In the genomic region with DNA sequence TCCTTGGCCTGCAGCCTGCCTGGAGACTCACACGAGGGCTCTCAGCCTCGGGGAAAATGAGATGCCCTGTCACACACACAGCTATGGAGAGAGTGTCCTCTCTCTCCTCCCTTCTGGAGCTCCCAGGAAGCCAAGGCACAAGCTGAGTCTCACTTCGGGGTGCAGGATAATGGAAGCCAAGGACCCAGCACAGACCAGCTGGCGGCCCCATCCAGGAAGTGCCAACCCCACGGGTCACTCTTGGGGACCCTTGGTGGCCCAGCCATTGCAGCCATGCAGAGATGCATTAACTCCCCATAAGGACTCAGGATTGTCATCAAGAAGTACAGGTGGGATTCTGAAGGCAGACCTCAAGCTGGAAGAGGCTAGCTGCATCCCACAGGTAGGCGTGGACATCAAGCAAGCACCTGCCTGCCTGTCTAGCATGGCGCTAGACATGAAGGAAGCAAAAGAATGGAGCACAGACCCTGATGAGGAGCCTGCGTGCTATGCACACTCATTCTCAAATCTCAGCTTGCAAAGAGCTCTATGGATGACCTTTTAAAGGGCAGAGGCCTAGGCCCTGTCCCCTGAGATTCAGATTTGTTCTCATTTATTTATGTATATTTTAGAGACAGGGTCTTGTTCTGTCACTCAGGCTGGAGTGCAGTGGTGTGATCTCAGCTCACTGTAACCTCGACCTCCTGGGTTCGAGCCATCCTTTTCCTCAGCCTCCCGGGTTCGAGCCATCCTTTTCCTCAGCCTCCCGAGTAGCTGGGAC, we compare ENCODE assay signal across 21 cellular contexts. TPM values are rescaled to one million over a fixed set of nuclear protein-coding genes. Genes with fewer than 3 reads are reported as not detected.
DNase-seq lines count a peak whose midpoint lies in the region; TF ChIP-seq lines count a peak whose summit lies in the region.
"Had no signal": no experiment of that assay in that cellular context is flagged by ENCODE, and none has a peak within 500 bp of the region (broad histone marks: within the 10 kb centered on the region; RNA-seq: fewer than 3 reads in every experiment).

No MANE protein-coding gene starts in this region.

- H2BK15ac ChIP-seq in mesenchymal stem cell (ENCODE audit: low read depth, poor library complexity, severe bottlenecking) = peak overlapping the region; percentile 33

- WGBS in mesenchymal stem cell = 95% methylated on average over 11 of the region's 13 CpGs

- H3K4ac ChIP-seq in mesenchymal stem cell (ENCODE audit: low read depth in 1 of 2, low read length in 2 of 2) = no peak overlapping the region

- no peak overlapping the region for H2AK5ac ChIP-seq in mesenchymal stem cell (ENCODE audit: low read length, severe bottlenecking)

- H3K36me3 ChIP-seq in mesenchymal stem cell (ENCODE audit: control insufficient read depth in 1 of 2, insufficient read depth in 2 of 2, low read depth in 1 of 2, low read length in 2 of 2) (no peaks in the 10 kb centered on the region), uterus (no peaks in the 10 kb centered on the region)
- H3K36me3 ChIP-seq: MG63 had no signal

- H3K27me3 ChIP-seq in dorsolateral prefrontal cortex = no peaks in the 10 kb centered on the region
- H3K27me3 ChIP-seq in mesenchymal stem cell (ENCODE audit: control insufficient read depth in 1 of 2, insufficient read depth in 1 of 2, low read length in 2 of 2) = no peaks in the 10 kb centered on the region
- no peaks in the 10 kb centered on the region for H3K27me3 ChIP-seq in uterus
- H3K27me3 ChIP-seq: MG63 had no signal

- no peak for TF ChIP-seq POLR2A in uterus (IDR thresholded peaks at IDR 0.05)

- H3K27ac ChIP-seq in dorsolateral prefrontal cortex (peak overlapping the region in 39 of 59 donors; percentile 7 to 79 (median 47)), mesenchymal stem cell (ENCODE audit: low read length, poor library complexity, severe bottlenecking) (no peak overlapping the region), uterus (no peak overlapping the region)
- H3K27ac ChIP-seq: 22Rv1 had no signal

- peak overlapping the region in 1 of 2 experiments; percentile 38 for H3K18ac ChIP-seq in mesenchymal stem cell (ENCODE audit: low read depth in 1 of 2, low read length in 2 of 2)

- TF ChIP-seq CTCF in dorsolateral prefrontal cortex (IDR thresholded peaks at IDR 0.05 in 54 of 56, conservative IDR thresholded peaks at IDR 0.05 in 2 of 56; ENCODE audit: low read depth in 1 of 56, partially characterized antibody in 56 of 56) (no peak), uterus (IDR thresholded peaks at IDR 0.05) (no peak)

- H3K9me3 ChIP-seq in mesenchymal stem cell (ENCODE audit: control insufficient read depth, low read length) = no peaks in the 10 kb centered on the region
- H3K9me3 ChIP-seq in uterus = no peaks in the 10 kb centered on the region
- H3K9me3 ChIP-seq: MG63 had no signal

- no peak overlapping the region for H4K91ac ChIP-seq in mesenchymal stem cell (ENCODE audit: low read length)

- H2BK120ac ChIP-seq in mesenchymal stem cell (ENCODE audit: low read depth, low read length) = no peak overlapping the region

- no peak overlapping the region for H4K8ac ChIP-seq in mesenchymal stem cell (ENCODE audit: low read length)

- no peak overlapping the region for H3K23ac ChIP-seq in mesenchymal stem cell (ENCODE audit: low read length in 2 of 2)

- H3K9ac ChIP-seq in mesenchymal stem cell (ENCODE audit: low read length) = no peak overlapping the region

- H2BK5ac ChIP-seq in mesenchymal stem cell (ENCODE audit: low read depth, low read length, poor library complexity, severe bottlenecking) = no peak overlapping the region

- H3K4me3 ChIP-seq in dorsolateral prefrontal cortex (no peak overlapping the region), mesenchymal stem cell (ENCODE audit: insufficient read depth in 1 of 2, low read depth in 1 of 2, low read length in 2 of 2) (no peak overlapping the region), uterus (no peak overlapping the region)
- H3K4me3 ChIP-seq: GM23338, MG63 had no signal

- peak; percentile 35 for DNase-seq in activated CD8-positive, alpha-beta memory T cell treated with anti-CD3 and anti-CD28 coated beads, Interleukin-2, amount 50 U/mL, for 48 hours
- no peak for DNase-seq in activated CD8-positive, alpha-beta memory T cell treated with anti-CD3 and anti-CD28 coated beads for 24 hours
- DNase-seq in dorsolateral prefrontal cortex = no peak
- DNase-seq in mesenchymal stem cell = no peak
- peak; percentile 10 for DNase-seq in uterus
- no peak for DNase-seq in NCI-H69 (lab: John Stamatoyannopoulos, UW)
- DNase-seq in HT-29 (ENCODE audit: low spot score) = no peak
- DNase-seq in LoVo (ENCODE audit: low spot score) = no peak
- DNase-seq: C1 segment of cervical spinal cord; Calu3; CD8-positive, alpha-beta memory T cell; DMS153; Karpas-422; MG63; NCI-H1417 treated with DMSO at 0.1 percent for 48 hours; NCI-H187 treated with DMSO at 0.1 percent for 48 hours; NCI-H2227 treated with DMSO at 0.1 percent for 48 hours; NCI-H748 treated with DMSO at 0.1 percent for 48 hours; NK-92 treated with Interleukin-12 subunit alpha and Interleukin-12 subunit beta, amount 100 ng/mL, for 24 hours had no signal

- H3K79me1 ChIP-seq in mesenchymal stem cell (replicated peaks; ENCODE audit: low read length, poor library complexity, severe bottlenecking) = no peaks in the 10 kb centered on the region

- intact Hi-C loops in dorsolateral prefrontal cortex (cut with DNase I) (loop anchor here in 1 of 2 donors (5.0 kb wide), 1 partner anchor 37 kb away; no protein-coding TSS in a partner anchor), uterus (cut with DNase I; ENCODE audit: low total_unique reads) (no loop called here)

- peaks cover 3% of the 10 kb centered on the region for H3K4me1 ChIP-seq in mesenchymal stem cell (ENCODE audit: control insufficient read depth, insufficient read depth, low read depth, low read length)
- no peaks in the 10 kb centered on the region for H3K4me1 ChIP-seq in uterus

- no peak overlapping the region for H2AFZ ChIP-seq in mesenchymal stem cell (ENCODE audit: low read depth, low read length)
- H2AFZ ChIP-seq: GM23338 had no signal

- H2BK12ac ChIP-seq in mesenchymal stem cell (ENCODE audit: low read length in 2 of 2) = peak overlapping the region in 1 of 2 experiments; percentile 54

- no peak overlapping the region for H3K14ac ChIP-seq in mesenchymal stem cell (ENCODE audit: low read length in 2 of 2)

- H3K4me2 ChIP-seq in mesenchymal stem cell (ENCODE audit: low read length, poor library complexity, severe bottlenecking) = no peak overlapping the region
- H3K4me2 ChIP-seq: GM23338 had no signal

RNA-seq across cellular contexts. Expression of gene IRF2BP2, which starts 49.9 kb away (rescaled TPM):
- total RNA-seq in dorsolateral prefrontal cortex (100 to 1,000 TPM in 54 of 120 experiments, 10 to 100 TPM in 66; 60.9 to 188 (median 96.3) TPM), uterus (100 to 1,000 TPM in 3 of 4 donors, 10 to 100 TPM in 1; 56.8 to 182 (median 124) TPM)
- polyA plus RNA-seq in mesenchymal stem cell (2013, experiment 1 of 2) = 98.6 TPM
- polyA plus RNA-seq in mesenchymal stem cell (2013, experiment 2 of 2) = 94.7 TPM
- 203 and 235 TPM in 2 replicates for total RNA-seq in HT-29 (2014; rRNA removed; shearing (Covaris generic))

Comparison
In these comparisons a context has a peak if more than half of its experiments do, and no peak if none do; other contexts are left out.
1. DNase-seq: peak in activated CD8-positive, alpha-beta memory T cell treated with anti-CD3 and anti-CD28 coated beads, Interleukin-2, amount 50 U/mL, for 48 hours (single experiment) and uterus (2 of 2); none in activated CD8-positive, alpha-beta memory T cell treated with anti-CD3 and anti-CD28 coated beads for 24 hours (single experiment), dorsolateral prefrontal cortex (0 of 10), mesenchymal stem cell (single experiment), NCI-H69 (single experiment), HT-29 (single experiment) and LoVo (single experiment).
2. H3K27ac ChIP-seq: peak in dorsolateral prefrontal cortex (39 of 59); none in mesenchymal stem cell (single experiment) and uterus (0 of 2).